ENCODE assay signal across 8 cellular contexts in genomic region chr17:75864448-75864871, GRCh38. TPM values are rescaled to one million over a fixed set of nuclear protein-coding genes. Genes with fewer than 3 reads are reported as not detected.
DNase-seq lines count a peak whose midpoint lies in the region; ATAC-seq and TF ChIP-seq lines count a peak whose summit lies in the region.

No MANE protein-coding gene starts in this region.

- DNase-seq in SIG-M5 treated with dmso at 0.1 percent for 504 hours (lab: John Stamatoyannopoulos, UW; ENCODE audit: unreplicated experiment), result peak; percentile 66
- DNase-seq in SIG-M5 (lab: John Stamatoyannopoulos, UW), result no peak
- peak; percentile 26 for DNase-seq in M059J (ENCODE audit: low read depth)
- peak; percentile 91 for DNase-seq in astrocyte of the spinal cord (ENCODE audit: low read depth, low spot score)
- DNase-seq in lung (ENCODE audit: low spot score), result peak; percentile 69
- DNase-seq in Kasumi-1 (lab: John Stamatoyannopoulos, UW), result no peak
- no peak for DNase-seq in NCI-H1694 (lab: John Stamatoyannopoulos, UW)

- H3K27ac ChIP-seq in lung (ENCODE audit: low read depth in 1 of 2, low read length in 1 of 2), result peak overlapping the region; percentile 37 to 75

- in situ Hi-C loops in astrocyte of the spinal cord (cut with HindIII; ENCODE audit: low sequenced_read_pairs), result no loop called here

- H3K4me1 ChIP-seq in lung (ENCODE audit: control insufficient read depth in 2 of 2, insufficient read depth in 2 of 2, low read length in 2 of 2), result peaks cover 0 to 5% of the 10 kb centered on the region in 2 donors

- WGBS in lung, 2 donors, result 5% methylated on average over 8 of the region's 8 CpGs

- H3K27me3 ChIP-seq in lung (ENCODE audit: control insufficient read depth, insufficient read depth), result no peaks in the 10 kb centered on the region

- TF ChIP-seq CTCF in astrocyte of the spinal cord (IDR thresholded peaks at IDR 0.05; ENCODE audit: low read depth, low read length) (no peak), lung (IDR thresholded peaks at IDR 0.05; ENCODE audit: control extremely low read depth, extremely low read depth) (no peak)

- H3K4me3 ChIP-seq in astrocyte of the spinal cord (ENCODE audit: low read depth, low read length) (no peak overlapping the region), lung (no peak overlapping the region)

- no peaks in the 10 kb centered on the region for H3K36me3 ChIP-seq in lung (ENCODE audit: control insufficient read depth in 2 of 2, insufficient read depth in 2 of 2, low read length in 2 of 2)

- H3K9me3 ChIP-seq in lung (ENCODE audit: control insufficient read depth in 2 of 2, insufficient read depth in 1 of 2, low read length in 1 of 2), result no peaks in the 10 kb centered on the region

- peak; percentile 87 for ATAC-seq in GM21825 (IDR thresholded peaks at IDR 0.05; ENCODE audit: unreplicated experiment)
- ATAC-seq in lung (ENCODE audit: insufficient read depth, low FRiP score), result peak; percentile 69

RNA-seq across cellular contexts. Expression of gene WBP2, which starts 9.3 kb away (rescaled TPM):
- 32.5 and 35.8 TPM in 2 replicates for total RNA-seq in M059J (2014; rRNA removed; shearing (Covaris generic))
- 100 to 1,000 TPM in 1 of 2 donors, 10 to 100 TPM in 1; 67.2 to 127 TPM for total RNA-seq in lung
- polyA plus RNA-seq in lung, result 100 to 1,000 TPM; 143 to 195 TPM

RNA-seq across cellular contexts. Expression of gene TRIM47, which starts 13.9 kb away (rescaled TPM):
- 3.8 and 6.6 TPM in 2 replicates for total RNA-seq in M059J (2014; rRNA removed; shearing (Covaris generic))
- total RNA-seq in lung, result 10 to 100 TPM; 23.5 to 78.3 TPM
- polyA plus RNA-seq in lung, result 10 to 100 TPM; 22.9 to 32.4 TPM

RNA-seq across cellular contexts. Expression of gene UNC13D, which starts 20.3 kb away (rescaled TPM):
- 0.07 TPM in 1 of 2 replicates, not detected in the other for total RNA-seq in M059J (2014; rRNA removed; shearing (Covaris generic))
- 100 to 1,000 TPM in 1 of 2 donors, 10 to 100 TPM in 1; 56.6 to 110 TPM for total RNA-seq in lung
- polyA plus RNA-seq in lung, result 10 to 100 TPM; 61.2 to 85.2 TPM

RNA-seq across cellular contexts. Expression of gene TRIM65, which starts 32.3 kb away (rescaled TPM):
- total RNA-seq in M059J (2014; rRNA removed; shearing (Covaris generic)), result 6.4 and 11.1 TPM in 2 replicates
- 10 to 100 TPM; 12.7 to 32.9 TPM for total RNA-seq in lung
- polyA plus RNA-seq in lung, result 10 to 100 TPM; 14.6 to 27.8 TPM

RNA-seq across cellular contexts. Expression of gene MRPL38, which starts 40.2 kb away (rescaled TPM):
- total RNA-seq in M059J (2014; rRNA removed; shearing (Covaris generic)), result 30.3 and 39.4 TPM in 2 replicates
- total RNA-seq in lung, result 100 to 1,000 TPM in 1 of 2 donors, 10 to 100 TPM in 1; 47.8 to 105 TPM
- polyA plus RNA-seq in lung, result 10 to 100 TPM; 52.0 to 80.1 TPM

Comparison
In these comparisons a context has a peak if more than half of its experiments do, and no peak if none do; other contexts are left out.
1. DNase-seq: peak in SIG-M5 treated with dmso at 0.1 percent for 504 hours (single experiment), M059J (single experiment), astrocyte of the spinal cord (single experiment) and lung (single experiment); none in SIG-M5 (single experiment), Kasumi-1 (0 of 2) and NCI-H1694 (single experiment).
2. RNA of gene UNC13D, which starts 20.3 kb away (total RNA-seq): 56.6 to 110 TPM in lung; 0.07 TPM in M059J; every median in the first group is over 10 times any median in the second.